Comparison of ENCODE assay signal across 29 cellular contexts in genomic region chr12:20616093-20616492, GRCh38.
"Had no signal": no experiment of that assay in that cellular context is flagged by ENCODE, and none has a peak within 500 bp of the region (broad histone marks: within the 10 kb centered on the region; RNA-seq: fewer than 3 reads in every experiment).

No MANE protein-coding gene starts in this region.

- H3K4me1 Mint-ChIP-seq: stimulated activated effector memory CD8-positive, alpha-beta T cell treated with anti-CD3 and anti-CD28 coated beads, Interleukin-12 subunit alpha, Interleukin-12 subunit beta, amount 100 ng/mL, for 72 hours; stimulated activated memory B cell treated with anti-CD40 and anti-IgM and Interleukin-4, amounts not matched to agents 10 μg/mL and 1 μg/mL and 100 μg/mL, for 72 hours; stimulated activated naive B cell treated with anti-CD40 and anti-IgM and Interleukin-4, amounts not matched to agents 10 μg/mL and 1 μg/mL and 100 μg/mL, for 72 hours; stimulated activated naive CD8-positive, alpha-beta T cell treated with anti-CD3 and anti-CD28 coated beads, Interleukin-15, amount 100 ng/mL, for 72 hours had no signal

- DNase-seq: stimulated activated CD4-positive, alpha-beta T cell treated with anti-CD3 and anti-CD28 coated beads, Interleukin-2, amount 100 ng/mL, for 48 hours; stimulated activated CD4-positive, alpha-beta T cell treated with anti-CD3 and anti-CD28 coated beads, Interleukin-4, amount 100 ng/mL, for 1 hour; stimulated activated CD4-positive, alpha-beta T cell treated with anti-CD3 and anti-CD28 coated beads, Interleukin-4, amount 100 ng/mL, for 24 hours; stimulated activated CD4-positive, alpha-beta T cell treated with anti-CD3 and anti-CD28 coated beads, Interleukin-4, amount 100 ng/mL, for 4 hours; stimulated activated CD8-positive, alpha-beta memory T cell treated with anti-CD3 and anti-CD28 coated beads, Interleukin-4, amount 100 ng/mL, for 48 hours; stimulated activated naive B cell treated with anti-CD40 and anti-IgM and Interleukin-4, amounts not matched to agents 10 μg/mL and 1 μg/mL and 100 μg/mL, for 72 hours; stimulated activated naive CD4-positive, alpha-beta T cell; stimulated activated naive CD4-positive, alpha-beta T cell treated with Interleukin-2 at 50 U/mL for 16 hours; stimulated activated naive CD8-positive, alpha-beta T cell treated with anti-CD3 and anti-CD28 coated beads, Interleukin-15, amount 100 ng/mL, for 72 hours; stimulated activated naive CD8-positive, alpha-beta T cell treated with anti-CD3 and anti-CD28 coated beads, Interleukin-15, Interleukin-2, amounts not matched to agents 100 U/mL and 50 U/mL, for 24 hours; stomach; substantia nigra; testis; thyroid gland; tibial artery; transverse colon; trophoblast cell; upper lobe of left lung; upper lobe of right lung; uterus had no signal

- H3K4me3 ChIP-seq: stomach, suprapubic skin, testis, thoracic aorta, thyroid gland, tibial artery, tibial nerve, transverse colon, upper lobe of left lung, upper lobe of right lung, uterus, vagina had no signal

- H3K4me1 ChIP-seq: stomach, suprapubic skin, testis, thyroid gland, tibial nerve, transverse colon, upper lobe of left lung, upper lobe of right lung, uterus, vagina had no signal

- H3K9me3 Mint-ChIP-seq: stimulated activated memory B cell treated with anti-CD40 and anti-IgM and Interleukin-4, amounts not matched to agents 10 μg/mL and 1 μg/mL and 100 μg/mL, for 72 hours; stimulated activated naive B cell treated with anti-CD40 and anti-IgM and Interleukin-4, amounts not matched to agents 10 μg/mL and 1 μg/mL and 100 μg/mL, for 72 hours; stimulated activated naive CD8-positive, alpha-beta T cell treated with anti-CD3 and anti-CD28 coated beads, Interleukin-15, amount 100 ng/mL, for 72 hours; stimulated activated naive CD8-positive, alpha-beta T cell treated with anti-CD3 and anti-CD28 coated beads, Interleukin-15, Interleukin-2, amounts not matched to agents 100 ng/mL and 50 ng/mL, for 24 hours; type B pancreatic cell had no signal

- FAIRE-seq: urothelium cell line had no signal

- H3K36me3 Mint-ChIP-seq: stimulated activated effector memory CD8-positive, alpha-beta T cell treated with anti-CD3 and anti-CD28 coated beads, Interleukin-12 subunit alpha, Interleukin-12 subunit beta, amount 100 ng/mL, for 72 hours; stimulated activated memory B cell treated with anti-CD40 and anti-IgM and Interleukin-4, amounts not matched to agents 10 μg/mL and 1 μg/mL and 100 μg/mL, for 72 hours; stimulated activated naive B cell treated with anti-CD40 and anti-IgM and Interleukin-4, amounts not matched to agents 10 μg/mL and 1 μg/mL and 100 μg/mL, for 72 hours had no signal

- H3K9me3 ChIP-seq: stomach, suprapubic skin, testis, thoracic aorta, thyroid gland, tibial artery, tibial nerve, transverse colon, upper lobe of left lung, upper lobe of right lung, uterus, vagina had no signal

- H3K27me3 Mint-ChIP-seq: stimulated activated memory B cell treated with anti-CD40 and anti-IgM and Interleukin-4, amounts not matched to agents 10 μg/mL and 1 μg/mL and 100 μg/mL, for 72 hours; stimulated activated naive B cell treated with anti-CD40 and anti-IgM and Interleukin-4, amounts not matched to agents 10 μg/mL and 1 μg/mL and 100 μg/mL, for 72 hours; stimulated activated naive CD8-positive, alpha-beta T cell treated with anti-CD3 and anti-CD28 coated beads, Interleukin-15, amount 100 ng/mL, for 72 hours; stimulated activated naive CD8-positive, alpha-beta T cell treated with anti-CD3 and anti-CD28 coated beads, Interleukin-15, Interleukin-2, amounts not matched to agents 100 ng/mL and 50 ng/mL, for 24 hours; type B pancreatic cell had no signal

- H3K36me3 ChIP-seq: suprapubic skin, thyroid gland, tibial nerve, upper lobe of left lung, upper lobe of right lung, uterus, vagina had no signal

- H3K27ac ChIP-seq: stomach, suprapubic skin, testis, thoracic aorta, thyroid gland, tibial artery, tibial nerve, transverse colon, upper lobe of left lung, upper lobe of right lung, uterus, vagina had no signal

- H3K27me3 ChIP-seq: stomach, suprapubic skin, testis, thyroid gland, tibial artery, tibial nerve, transverse colon, upper lobe of left lung, upper lobe of right lung, uterus, vagina had no signal

- H3K4me3 Mint-ChIP-seq: stimulated activated effector memory CD8-positive, alpha-beta T cell treated with anti-CD3 and anti-CD28 coated beads, Interleukin-12 subunit alpha, Interleukin-12 subunit beta, amount 100 ng/mL, for 72 hours; stimulated activated memory B cell treated with anti-CD40 and anti-IgM and Interleukin-4, amounts not matched to agents 10 μg/mL and 1 μg/mL and 100 μg/mL, for 72 hours; stimulated activated naive B cell treated with anti-CD40 and anti-IgM and Interleukin-4, amounts not matched to agents 10 μg/mL and 1 μg/mL and 100 μg/mL, for 72 hours; stimulated activated naive CD8-positive, alpha-beta T cell treated with anti-CD3 and anti-CD28 coated beads, Interleukin-15, amount 100 ng/mL, for 72 hours; stimulated activated naive CD8-positive, alpha-beta T cell treated with anti-CD3 and anti-CD28 coated beads, Interleukin-15, Interleukin-2, amounts not matched to agents 100 ng/mL and 50 ng/mL, for 24 hours; type B pancreatic cell had no signal

- ATAC-seq: stimulated activated effector memory CD8-positive, alpha-beta T cell treated with anti-CD3 and anti-CD28 coated beads, Interleukin-12 subunit alpha, Interleukin-12 subunit beta, amount 100 ng/mL, for 72 hours; stimulated activated memory B cell treated with anti-CD40 and anti-IgM and Interleukin-4, amounts not matched to agents 10 μg/mL and 1 μg/mL and 100 μg/mL, for 72 hours; stimulated activated naive B cell treated with anti-CD40 and anti-IgM and Interleukin-4, amounts not matched to agents 10 μg/mL and 1 μg/mL and 100 μg/mL, for 72 hours; stimulated activated naive CD8-positive, alpha-beta T cell treated with anti-CD3 and anti-CD28 coated beads, Interleukin-15, amount 100 ng/mL, for 72 hours; stimulated activated naive CD8-positive, alpha-beta T cell treated with anti-CD3 and anti-CD28 coated beads, Interleukin-15, Interleukin-2, amounts not matched to agents 100 U/mL and 50 U/mL, for 24 hours; upper lobe of right lung had no signal

- H3K27ac Mint-ChIP-seq: stimulated activated effector memory CD8-positive, alpha-beta T cell treated with anti-CD3 and anti-CD28 coated beads, Interleukin-12 subunit alpha, Interleukin-12 subunit beta, amount 100 ng/mL, for 72 hours; stimulated activated memory B cell treated with anti-CD40 and anti-IgM and Interleukin-4, amounts not matched to agents 10 μg/mL and 1 μg/mL and 100 μg/mL, for 72 hours; stimulated activated naive B cell treated with anti-CD40 and anti-IgM and Interleukin-4, amounts not matched to agents 10 μg/mL and 1 μg/mL and 100 μg/mL, for 72 hours; stimulated activated naive CD8-positive, alpha-beta T cell treated with anti-CD3 and anti-CD28 coated beads, Interleukin-15, Interleukin-2, amounts not matched to agents 100 ng/mL and 50 ng/mL, for 24 hours; type B pancreatic cell had no signal
